Comparison of ENCODE assay signal across 14 cellular contexts in genomic region chr5:82624018-82624417, GRCh38.
DNase-seq lines count a peak whose midpoint lies in the region; TF ChIP-seq lines count a peak whose summit lies in the region.
"Had no signal": no experiment of that assay in that cellular context is flagged by ENCODE, and none has a peak within 500 bp of the region (broad histone marks: within the 10 kb centered on the region; RNA-seq: fewer than 3 reads in every experiment).

No MANE protein-coding gene starts in this region.

- no peaks in the 10 kb centered on the region for H3K36me3 ChIP-seq in hepatocyte (replicated peaks; ENCODE audit: insufficient read depth, low read depth)
- no peaks in the 10 kb centered on the region for H3K36me3 ChIP-seq in smooth muscle cell (ENCODE audit: low read depth)
- H3K36me3 ChIP-seq: BLaER1 treated with 17β-estradiol and CSF1 and Interleukin-3, amounts not matched to agents 10 nM and 100 nM; HAP-1 had no signal

- peaks cover 15% of the 10 kb centered on the region for H3F3A ChIP-seq in smooth muscle cell (ENCODE audit: low read depth)

- DNase-seq in M059J (ENCODE audit: low read depth) (peak; percentile 15), dermis blood vessel endothelial cell (peak; percentile 16), hepatocyte (ENCODE audit: low spot score) (no peak), smooth muscle cell (lab: John Stamatoyannopoulos, UW; ENCODE audit: unreplicated experiment) (no peak), NCI-H82 (lab: John Stamatoyannopoulos, UW) (no peak), C1 segment of cervical spinal cord (lab: John Stamatoyannopoulos, UW) (no peak)
- DNase-seq in stimulated activated CD4-positive, alpha-beta T cell treated with anti-CD3 and anti-CD28 coated beads, Interleukin-4, amount 100 ng/mL, for 24 hours = no peak
- DNase-seq: CD4-positive, alpha-beta T cell; DMS153; DMS79 treated with DMSO at 0.1 percent for 48 hours; GF-D8; GM23248 had no signal

- H3K79me2 ChIP-seq in hepatocyte (no peaks in the 10 kb centered on the region), smooth muscle cell (ENCODE audit: low read depth) (no peaks in the 10 kb centered on the region)

- peaks cover 19% of the 10 kb centered on the region for H3K4me1 ChIP-seq in hepatocyte (ENCODE audit: insufficient read depth)
- H3K4me1 ChIP-seq in smooth muscle cell (ENCODE audit: low read depth) = no peaks in the 10 kb centered on the region
- H3K4me1 ChIP-seq: HAP-1 had no signal

- no peak overlapping the region for H3K9ac ChIP-seq in smooth muscle cell (ENCODE audit: low read depth)
- H3K9ac ChIP-seq: BLaER1 treated with 17β-estradiol and CSF1 and Interleukin-3, amounts not matched to agents 10 nM and 100 nM; GM23248 had no signal

- H3K27ac ChIP-seq in hepatocyte = peak overlapping the region; percentile 86
- peak overlapping the region; percentile 41 for H3K27ac ChIP-seq in smooth muscle cell (ENCODE audit: low read depth)
- H3K27ac ChIP-seq: BLaER1 treated with 17β-estradiol and CSF1 and Interleukin-3, amounts not matched to agents 10 nM and 100 nM; GM23248 had no signal

- H2AFZ ChIP-seq in hepatocyte (no peak overlapping the region), smooth muscle cell (ENCODE audit: low read depth) (no peak overlapping the region)
- H2AFZ ChIP-seq: GM23248 had no signal

- no peak overlapping the region for H3K4me3 ChIP-seq in hepatocyte
- H3K4me3 ChIP-seq in smooth muscle cell = no peak overlapping the region
- H3K4me3 ChIP-seq: BLaER1 treated with 17β-estradiol and CSF1 and Interleukin-3, amounts not matched to agents 10 nM and 100 nM; GM23248; HAP-1 had no signal

- H4K20me1 ChIP-seq in hepatocyte (ENCODE audit: insufficient read depth, poor library complexity, severe bottlenecking) = no peaks in the 10 kb centered on the region
- H4K20me1 ChIP-seq in smooth muscle cell (ENCODE audit: low read depth) = no peaks in the 10 kb centered on the region
- H4K20me1 ChIP-seq: BLaER1 treated with 17β-estradiol and CSF1 and Interleukin-3, amounts not matched to agents 10 nM and 100 nM had no signal

- H3K27me3 ChIP-seq in hepatocyte = no peaks in the 10 kb centered on the region
- H3K27me3 ChIP-seq in smooth muscle cell (ENCODE audit: low read depth) = no peaks in the 10 kb centered on the region
- H3K27me3 ChIP-seq: BLaER1 treated with 17β-estradiol and CSF1 and Interleukin-3, amounts not matched to agents 10 nM and 100 nM had no signal

- no peak overlapping the region for H3K4me2 ChIP-seq in hepatocyte
- peak overlapping the region; percentile 20 for H3K4me2 ChIP-seq in smooth muscle cell

- no peak for TF ChIP-seq CTCF in hepatocyte (IDR thresholded peaks at IDR 0.05; ENCODE audit: poor library complexity)
- TF ChIP-seq CTCF in smooth muscle cell (IDR thresholded peaks at IDR 0.05; ENCODE audit: borderline replicate concordance, insufficient read depth, poor library complexity, severe bottlenecking) = no peak

- no peaks in the 10 kb centered on the region for H3K9me2 ChIP-seq in hepatocyte (replicated peaks; ENCODE audit: insufficient read depth)

- WGBS in hepatocyte (ENCODE audit: low lambda C conversion rate, missing lambda C conversion rate) = 88% methylated on average over 1 of the region's 1 CpG
- 41% methylated on average over 1 of the region's 1 CpG for WGBS in smooth muscle cell (ENCODE audit: low lambda C conversion rate)

- H3K9me3 ChIP-seq in hepatocyte (ENCODE audit: low read depth) (no peaks in the 10 kb centered on the region), smooth muscle cell (replicated peaks; ENCODE audit: low read depth) (no peaks in the 10 kb centered on the region)
- H3K9me3 ChIP-seq: HAP-1 had no signal

Comparison
In these comparisons a context has a peak if more than half of its experiments do, and no peak if none do; other contexts are left out.
1. DNase-seq: peak in M059J (single experiment) and dermis blood vessel endothelial cell (single experiment); none in hepatocyte (single experiment), smooth muscle cell (single experiment), NCI-H82 (single experiment), C1 segment of cervical spinal cord (0 of 14) and stimulated activated CD4-positive, alpha-beta T cell treated with anti-CD3 and anti-CD28 coated beads, Interleukin-4, amount 100 ng/mL, for 24 hours (single experiment).